In genomic region chr13:32587014-32587773, GRCh38 we compare ENCODE assay signal across 8 cellular contexts. TPM values are rescaled to one million over a fixed set of nuclear protein-coding genes. Genes with fewer than 3 reads are reported as not detected.
DNase-seq lines count a peak whose midpoint lies in the region; ATAC-seq, FAIRE-seq and TF ChIP-seq lines count a peak whose summit lies in the region.

No MANE protein-coding gene starts in this region.

- CTCF ChIA-PET in WTC11 (lab: Charles Lee) = interaction anchor here (0.6 to 1.7 kb wide), 10 partner anchors 49 to 956 kb away, joined by 3 to 18 read pairs (median 4); partner anchors contain the start of gene N4BP2L2

- peaks cover 8% of the 10 kb centered on the region for H3K27me3 Mint-ChIP-seq in WTC11 (ENCODE audit: low read depth)

- FAIRE-seq in bronchial epithelial cell (lab: Jason Lieb, UNC) = no peak

- peak; percentile 16 for ATAC-seq in WTC11

- H3K4me3 ChIP-seq in bronchial epithelial cell (ENCODE audit: low read depth, low read length) = peak overlapping the region; percentile 83

- H3K36me3 ChIP-seq in bronchial epithelial cell (ENCODE audit: control insufficient read depth, insufficient read depth, low read length) = no peaks in the 10 kb centered on the region

- DNase-seq in HCEC 1CT (peak; percentile 61), MV-4-11 (lab: John Stamatoyannopoulos, UW) (peak; percentile 42), WTC11 (ENCODE audit: low spot score) (peak; percentile 70), bronchial epithelial cell (ENCODE audit: low read depth) (peak; percentile 48), iris pigment epithelial cell (ENCODE audit: low read depth) (peak; percentile 76), NCI-H187 treated with DMSO at 0.1 percent for 48 hours (lab: John Stamatoyannopoulos, UW) (no peak)
- DNase-seq in stimulated activated CD4-positive, alpha-beta T cell treated with anti-CD3 and anti-CD28 coated beads, Interleukin-12 subunit alpha, Interleukin-12 subunit beta, amount 100 ng/mL, for 4 hours = peak; percentile 59

- H3K4me3 Mint-ChIP-seq in WTC11 = peak overlapping the region; percentile 86

- POLR2A ChIA-PET in WTC11 (lab: Charles Lee) = interaction anchor here (1.1 to 1.3 kb wide), 2 partner anchors 52 to 87 kb away, joined by 4 to 6 read pairs; no protein-coding TSS in a partner anchor

- 0 out of 2 replicates have a peak, but pooled peaks have one; percentile 10 for TF ChIP-seq CTCF in GM12874 (IDR thresholded peaks at IDR 0.05; ENCODE audit: insufficient read depth, low read depth, low read length)
- no peak for TF ChIP-seq CTCF in WTC11 (IDR thresholded peaks at IDR 0.05)
- TF ChIP-seq CTCF in bronchial epithelial cell (IDR thresholded peaks at IDR 0.05; ENCODE audit: insufficient read depth, low read length, severe bottlenecking) = no peak

- H3K27me3 ChIP-seq in bronchial epithelial cell (ENCODE audit: control insufficient read depth, insufficient read depth, low read length) = no peaks in the 10 kb centered on the region

- H3K9me3 Mint-ChIP-seq in WTC11 = no peaks in the 10 kb centered on the region

- peak overlapping the region; percentile 83 for H3K27ac Mint-ChIP-seq in WTC11

- H3K36me3 Mint-ChIP-seq in WTC11 = no peaks in the 10 kb centered on the region

- peaks cover 39% of the 10 kb centered on the region for H3K4me1 Mint-ChIP-seq in WTC11

TF ChIP-seq in WTC11, 78 proteins besides CTCF, POLR2A, EP300 and RAD21:
- TF ChIP-seq ZNF263 (CRISPR knock-in tag; IDR thresholded peaks at IDR 0.05; ENCODE audit: low read depth) (peak; percentile 63; the same call in 1 of the 2 replicates), CBFB (CRISPR knock-in tag; IDR thresholded peaks at IDR 0.05; ENCODE audit: low read depth) (no peak)

RNA-seq across cellular contexts. Expression of gene PDS5B, which starts 0.9 kb away (rescaled TPM):
- total RNA-seq in WTC11 (2021) (41.3 to 44.5 TPM (median 44.3 TPM) in 3 replicates), bronchial epithelial cell (8.6 and 8.7 TPM in 2 replicates)

RNA-seq across cellular contexts. Expression of gene N4BP2L2, which starts 48.6 kb away (rescaled TPM):
- total RNA-seq in WTC11 (2021) = 68.9 to 78.3 TPM (median 72.9 TPM) in 3 replicates
- 76.6 and 99.6 TPM in 2 replicates for total RNA-seq in bronchial epithelial cell
